In the genomic region with DNA sequence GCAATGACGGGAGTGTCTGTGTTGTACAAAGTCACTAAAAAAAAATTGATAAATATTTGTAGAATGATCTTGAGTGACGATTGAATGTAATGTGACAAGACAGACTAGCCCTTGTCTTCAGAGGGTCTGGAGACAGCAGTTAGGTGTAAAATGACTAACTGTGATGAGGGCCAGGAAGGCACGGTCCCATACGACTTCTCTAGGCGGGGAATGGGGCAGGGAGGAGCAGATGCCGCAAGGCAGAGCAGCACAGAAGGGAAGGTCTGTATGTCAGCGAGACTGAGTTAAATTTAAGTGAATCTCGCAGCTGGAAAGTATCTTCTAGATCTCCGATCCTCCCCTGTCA, we compare ENCODE assay signal across 8 cellular contexts. TPM values are rescaled to one million over a fixed set of nuclear protein-coding genes. Genes with fewer than 3 reads are reported as not detected.
A peak's percentile ranks its signal among the peaks of the same experiment; 100 is the strongest.
DNase-seq lines count a peak whose midpoint lies in the region; ATAC-seq and TF ChIP-seq lines count a peak whose summit lies in the region.

No MANE protein-coding gene starts in this region.

- peak overlapping the region; percentile 87 for H3K9ac ChIP-seq in adipocyte (ENCODE audit: low read length)

- no peaks in the 10 kb centered on the region for H3K9me3 ChIP-seq in adipocyte (ENCODE audit: control insufficient read depth, low read length)

- POLR2A ChIA-PET in BJ (lab: Charles Lee) = no interaction called here

- H3K27me3 ChIP-seq in BJ (ENCODE audit: control insufficient read depth, insufficient read depth, low read length) = no peaks in the 10 kb centered on the region
- no peaks in the 10 kb centered on the region for H3K27me3 ChIP-seq in adipocyte (replicated peaks; ENCODE audit: control insufficient read depth, insufficient read depth, low read length)
- H3K27me3 ChIP-seq in kidney epithelial cell (ENCODE audit: control insufficient read depth, insufficient read depth, low read length) = no peaks in the 10 kb centered on the region

- CTCF ChIA-PET in BJ (lab: Yijun Ruan, JAX) = interaction anchor here (0.6 kb wide), 1 partner anchor 767 kb away, joined by 4 read pairs; no protein-coding TSS in a partner anchor

- no peak for DNase-seq in BJ (ENCODE audit: low read depth)
- DNase-seq in adipocyte (ENCODE audit: low read depth) = no peak
- DNase-seq in kidney epithelial cell (ENCODE audit: low read depth) = no peak
- DNase-seq in substantia nigra (lab: John Stamatoyannopoulos, UW) = no peak
- DNase-seq in cerebellar nuclear complex (lab: John Stamatoyannopoulos, UW) = no peak
- DNase-seq in cerebellum (ENCODE audit: low spot score) = no peak

- H3K36me3 ChIP-seq in BJ (ENCODE audit: control insufficient read depth, insufficient read depth, low read length) (no peaks in the 10 kb centered on the region), adipocyte (ENCODE audit: control insufficient read depth, insufficient read depth, low read length, severe bottlenecking) (no peaks in the 10 kb centered on the region), kidney epithelial cell (ENCODE audit: control insufficient read depth, insufficient read depth, low read length) (no peaks in the 10 kb centered on the region)

- H3K27ac ChIP-seq in substantia nigra (ENCODE audit: low read depth, low read length, poor library complexity, severe bottlenecking) = peak overlapping the region; percentile 19

- ATAC-seq in GM19395 (IDR thresholded peaks at IDR 0.05; ENCODE audit: unreplicated experiment) (peak; percentile 58), HG03432 (IDR thresholded peaks at IDR 0.05; ENCODE audit: unreplicated experiment) (peak; percentile 58)

- TF ChIP-seq CTCF in BJ (IDR thresholded peaks at IDR 0.05; ENCODE audit: insufficient read depth, low read depth, low read length) (no peak), kidney epithelial cell (IDR thresholded peaks at IDR 0.05; ENCODE audit: insufficient read depth, low read length, poor library complexity, severe bottlenecking) (no peak)

- peak overlapping the region; percentile 76 for H3K4me3 ChIP-seq in BJ (ENCODE audit: low read depth, low read length)
- peak overlapping the region; percentile 89 for H3K4me3 ChIP-seq in adipocyte (ENCODE audit: low read length)
- peak overlapping the region; percentile 95 for H3K4me3 ChIP-seq in kidney epithelial cell (ENCODE audit: low read depth, low read length)

- no peaks in the 10 kb centered on the region for H3K4me1 ChIP-seq in adipocyte (ENCODE audit: control insufficient read depth, insufficient read depth, low read length)

RNA-seq across cellular contexts. Expression of a gene that starts 0.4 kb away (rescaled TPM):
- polyA plus RNA-seq in BJ (2011; rRNA removed) = 2.4 and 4.3 TPM in 2 replicates
- polyA minus RNA-seq in BJ (2011; rRNA and poly(A)+ RNA removed) = 2.1 and 2.6 TPM in 2 replicates
- 1.6 and 3.0 TPM in 2 replicates for total RNA-seq in kidney epithelial cell
- total RNA-seq in cerebellum = 9.9 TPM
